Comparison of ENCODE assay signal across 8 cellular contexts in genomic region chr15:80072285-80072684, GRCh38. TPM values are rescaled to one million over a fixed set of nuclear protein-coding genes. Genes with fewer than 3 reads are reported as not detected.
DNase-seq lines count a peak whose midpoint lies in the region; ATAC-seq, FAIRE-seq and TF ChIP-seq lines count a peak whose summit lies in the region.

No MANE protein-coding gene starts in this region.

- no peaks in the 10 kb centered on the region for H4K20me1 ChIP-seq in K562 (replicated peaks; ENCODE audit: control insufficient read depth, insufficient read depth, low read length)

- in situ Hi-C loops in K562 (cut with MboI): no loop called here

- POLR2A ChIA-PET in K562 (lab: Yijun Ruan, JAX): interaction anchor here (0.6 to 4.2 kb wide), 8 partner anchors 8 to 127 kb away, joined by 3 to 27 read pairs (median 10); partner anchors contain the start of gene ZFAND6

- H3K79me2 ChIP-seq in K562 (ENCODE audit: control insufficient read depth, insufficient read depth, low read length): peaks cover 99% of the 10 kb centered on the region

- peak; percentile 85 for ATAC-seq in GM21528 (IDR thresholded peaks at IDR 0.05; ENCODE audit: low FRiP score, unreplicated experiment)
- peak; percentile 89 for ATAC-seq in K562

- H3K27me3 ChIP-seq in K562 (ENCODE audit: control insufficient read depth in 2 of 2, insufficient read depth in 2 of 2, low read length in 2 of 2) (no peaks in the 10 kb centered on the region), iPS DF 6.9 (ENCODE audit: control insufficient read depth, insufficient read depth, low read length) (no peaks in the 10 kb centered on the region), sigmoid colon (no peaks in the 10 kb centered on the region)

- peaks cover 9 to 15% of the 10 kb centered on the region in 2 experiments; a peak in 4 of 5 replicates for H3K4me1 ChIP-seq in K562 (replicated peaks in 1 of 2; ENCODE audit: control insufficient read depth in 2 of 2, insufficient read depth in 2 of 2, low read length in 2 of 2)
- no peaks in the 10 kb centered on the region for H3K4me1 ChIP-seq in iPS DF 6.9 (ENCODE audit: control insufficient read depth, insufficient read depth, low read length)
- H3K4me1 ChIP-seq in sigmoid colon: peaks cover 0 to 72% (median 50%) of the 10 kb centered on the region in 4 donors

- H3K9me1 ChIP-seq in K562 (ENCODE audit: control insufficient read depth, insufficient read depth, low read length): no peaks in the 10 kb centered on the region

- H3K27ac ChIP-seq in K562 (ENCODE audit: extremely low read depth, low read depth, low read length) (peak overlapping the region; percentile 55; the same call in 2 of the 3 replicates), iPS DF 6.9 (ENCODE audit: low read length) (no peak overlapping the region), sigmoid colon (peak overlapping the region in 3 of 4 donors; percentile 33 to 54 (median 48))

- peak; percentile 96 for FAIRE-seq in K562 (lab: Jason Lieb, UNC)

- CTCF ChIA-PET in K562 (lab: Yijun Ruan, JAX; ENCODE audit: low intra/inter-chr PET ratio): interaction anchor here (1.0 kb wide), 1 partner anchor 8 kb away, joined by 3 read pairs; no protein-coding TSS in a partner anchor

- H3K4me3 ChIP-seq in K562: peak overlapping the region; percentile 42
- no peak overlapping the region for H3K4me3 ChIP-seq in iPS DF 6.9 (ENCODE audit: low read length)
- peak overlapping the region in 3 of 4 donors; percentile 30 to 42 (median 38) for H3K4me3 ChIP-seq in sigmoid colon

- H3K9me3 ChIP-seq in K562 (replicated peaks; ENCODE audit: control insufficient read depth, insufficient read depth, low read depth, low read length) (no peaks in the 10 kb centered on the region), iPS DF 6.9 (ENCODE audit: control insufficient read depth, insufficient read depth, low read length) (no peaks in the 10 kb centered on the region), sigmoid colon (no peaks in the 10 kb centered on the region)

- peak; percentile 89 for DNase-seq in EH (ENCODE audit: low read depth)
- DNase-seq in HuH-7 (ENCODE audit: low spot score): peak; percentile 66
- peak; percentile 67 to 95 for DNase-seq in NOMO-1 (lab: John Stamatoyannopoulos, UW; ENCODE audit: unreplicated experiment in 2 of 2)
- peak; percentile 56 to 88 (median 68) for DNase-seq in K562 (ENCODE audit: extremely low read depth in 1 of 4, low spot score in 3 of 4)
- DNase-seq in iPS DF 6.9 (ENCODE audit: low read depth, low spot score): peak; percentile 48
- DNase-seq in sigmoid colon: no peak
- DNase-seq in GM19240 (ENCODE audit: insufficient read length, low spot score): no peak

- intact Hi-C loops in K562 (cut with micrococcal nuclease): no loop called here
- intact Hi-C loops in sigmoid colon (cut with DNase I): loop anchor here (1.0 to 10.0 kb wide), 2 partner anchors 12 to 173 kb away; no protein-coding TSS in a partner anchor

- 0 out of 2 replicates have a peak, but pooled peaks have one; percentile 37 for TF ChIP-seq POLR2A in K562 (conservative IDR thresholded peaks at IDR 0.05)
- TF ChIP-seq POLR2A in sigmoid colon (IDR thresholded peaks at IDR 0.05): no peak

- no peak for TF ChIP-seq RAD21 in K562 (CRISPR knock-in tag; conservative IDR thresholded peaks at IDR 0.05 in 1 of 2, IDR thresholded peaks at IDR 0.05 in 1 of 2)

- H3K4me2 ChIP-seq in K562 (ENCODE audit: insufficient read depth, low read length): peak overlapping the region; percentile 52

- 0% methylated on average over 1 of the region's 1 CpG for WGBS in K562 (ENCODE audit: insufficient coverage, low coverage, missing lambda C conversion rate)
- WGBS in iPS DF 6.9 (ENCODE audit: insufficient coverage, insufficient read length): no CpG with 5 or more reads among the region's 1 CpG
- 0 to 1% methylated on average over 1 of the region's 1 CpG for WGBS in sigmoid colon, 2 donors

- peak overlapping the region in 1 of 2 experiments; percentile 63; a peak in 2 of 4 replicates for H3K9ac ChIP-seq in K562 (ENCODE audit: insufficient read depth in 1 of 2, low read depth in 2 of 2, low read length in 2 of 2)

- BruUV-seq in K562 (replicated peaks; lab: Mats Ljungman, UMichigan): no TSS peak

- TF ChIP-seq CTCF in K562 (IDR thresholded peaks at IDR 0.05 in 2 of 3, conservative IDR thresholded peaks at IDR 0.05 in 1 of 3; ENCODE audit: insufficient read depth in 2 of 3, low read depth in 1 of 3, low read length in 3 of 3) (no peak), sigmoid colon (IDR thresholded peaks at IDR 0.05) (no peak)

- 0 out of 2 replicates have a peak overlapping the region, but pooled peaks have one; percentile 10 for H2AFZ ChIP-seq in K562 (ENCODE audit: low read depth, low read length)

- TF ChIP-seq EP300 in K562 (IDR thresholded peaks at IDR 0.05; ENCODE audit: low read length) (no peak), sigmoid colon (IDR thresholded peaks at IDR 0.05) (no peak)

- peaks cover 4% of the 10 kb centered on the region; the same call in 1 of the 3 replicates for H3K36me3 ChIP-seq in K562 (ENCODE audit: control insufficient read depth, insufficient read depth, low read length)
- no peaks in the 10 kb centered on the region for H3K36me3 ChIP-seq in iPS DF 6.9 (ENCODE audit: control insufficient read depth, insufficient read depth, low read length)
- no peaks in the 10 kb centered on the region for H3K36me3 ChIP-seq in sigmoid colon

TF ChIP-seq in K562, 482 proteins besides CTCF, POLR2A, EP300 and RAD21 (continues in another document):
- TF ChIP-seq MBD2 (IDR thresholded peaks at IDR 0.05; ENCODE audit: borderline replicate concordance, low read depth): peak; percentile 73
- 0 out of 2 replicates have a peak, but pooled peaks have one; percentile 17 for TF ChIP-seq FOSL1 (tag; conservative IDR thresholded peaks at IDR 0.05)
- TF ChIP-seq ZNF589 (CRISPR knock-in tag; IDR thresholded peaks at IDR 0.05; ENCODE audit: low read depth): no peak
- peak; percentile 97 for TF ChIP-seq PKNOX1 (IDR thresholded peaks at IDR 0.05)
- peak; percentile 57; the same call in 1 of the 2 replicates for TF ChIP-seq MYBL2 (IDR thresholded peaks at IDR 0.05; ENCODE audit: low read depth)
- TF ChIP-seq MYBL2 (CRISPR knock-in tag; IDR thresholded peaks at IDR 0.05; ENCODE audit: borderline replicate concordance): no peak
- no peak for TF ChIP-seq BCLAF1 (IDR thresholded peaks at IDR 0.05; ENCODE audit: borderline replicate concordance in 1 of 2, control insufficient read depth in 1 of 2, low read depth in 2 of 2, low read length in 1 of 2)
- TF ChIP-seq RBM14 (IDR thresholded peaks at IDR 0.05; ENCODE audit: borderline replicate concordance, insufficient read depth, low read depth, low read length): no peak

RNA-seq across cellular contexts. Expression of gene ZFAND6, which starts 12.8 kb away (rescaled TPM):
- 51.9 and 140 TPM in 2 replicates for total RNA-seq in K562 (2011; cell fraction: chromatin; rRNA removed; ENCODE audit: low replicate concordance)
- total RNA-seq in K562 (2011; cell fraction: nucleolus; rRNA removed): 35.2 and 52.0 TPM in 2 replicates
- total RNA-seq in K562 (2011; cell fraction: nucleoplasm; rRNA removed): 123 and 192 TPM in 2 replicates
- total RNA-seq in K562 (2014; rRNA removed): 99.5 and 142 TPM in 2 replicates
- total RNA-seq in K562 (2014; rRNA removed; fragmentation: Illumina TruSeq; extraction: Trizol): 88.7 and 105 TPM in 2 replicates
- total RNA-seq in K562 (2015; rRNA removed; fragmentation: Illumina TruSeq; extraction: Trizol): 90.3 TPM in 2 replicates
- total RNA-seq in K562 (2021): 53.9 and 58.7 TPM in 2 replicates
- 206 and 207 TPM in 2 replicates for polyA plus RNA-seq in K562 (2011; rRNA removed)
- polyA plus RNA-seq in K562 (2011; cell fraction: cytosol; rRNA removed): 120 and 168 TPM in 2 replicates
- polyA plus RNA-seq in K562 (2011; cell fraction: nucleus; rRNA removed): 64.7 and 97.9 TPM in 2 replicates
- polyA plus RNA-seq in K562 (2012): 64.3 and 76.6 TPM in 2 replicates
- polyA plus RNA-seq in K562 (2014; fragmentation: Illumina TruSeq; extraction: Trizol): 86.1 and 92.2 TPM in 2 replicates
- polyA plus RNA-seq in K562 (2014; fragmentation: Nextera tagmentation; extraction: Ambion mirVana): 10 to 100 TPM; 82.1 to 93.8 TPM
- 88.9 and 113 TPM in 2 replicates for polyA plus RNA-seq in K562 (2014; rRNA removed)
- 145 and 181 TPM in 2 replicates for polyA minus RNA-seq in K562 (2011; rRNA and poly(A)+ RNA removed)
- 69.8 and 79.2 TPM in 2 replicates for polyA minus RNA-seq in K562 (2011; cell fraction: cytosol; rRNA and poly(A)+ RNA removed)
- polyA minus RNA-seq in K562 (2011; cell fraction: nucleus; rRNA and poly(A)+ RNA removed): 39.3 and 63.2 TPM in 2 replicates
- total RNA-seq in sigmoid colon: 100 to 1,000 TPM; 116 to 177 (median 155) TPM
- polyA plus RNA-seq in sigmoid colon: 100 to 1,000 TPM in 2 of 3 donors, 10 to 100 TPM in 1; 65.8 to 188 (median 135) TPM

Comparison
In these comparisons a context has a peak if more than half of its experiments do, and no peak if none do; other contexts are left out.
1. DNase-seq: peak in EH (single experiment), HuH-7 (single experiment), NOMO-1 (2 of 2), K562 (4 of 4) and iPS DF 6.9 (single experiment); none in sigmoid colon (single experiment) and GM19240 (single experiment).